Comparison of ENCODE assay signal across 6 cellular contexts in genomic region chr13:105368781-105369180, GRCh38.
"Had no signal": no experiment of that assay in that cellular context is flagged by ENCODE, and none has a peak within 500 bp of the region (broad histone marks: within the 10 kb centered on the region; RNA-seq: fewer than 3 reads in every experiment).

No MANE protein-coding gene starts in this region.

- H3K27ac ChIP-seq: GM23248, HL-60 had no signal

- H3K4me3 ChIP-seq: GM23248, HAP-1 had no signal

- DNase-seq: GM23248, GOT3, H7, HFFc6 had no signal

- H3K9me3 ChIP-seq: HAP-1 had no signal

- H3K36me3 ChIP-seq: HAP-1 had no signal

- H2AFZ ChIP-seq: GM23248 had no signal

- H3K4me1 ChIP-seq: HAP-1 had no signal

- H3K9ac ChIP-seq: GM23248 had no signal
